13 cellular contexts compared by ENCODE assay signal in genomic region chr19:18170714-18171255, GRCh38. TPM values are rescaled to one million over a fixed set of nuclear protein-coding genes. Genes with fewer than 3 reads are reported as not detected.
DNase-seq lines count a peak whose midpoint lies in the region; ATAC-seq, FAIRE-seq and TF ChIP-seq lines count a peak whose summit lies in the region.
"Had no signal": no experiment of that assay in that cellular context is flagged by ENCODE, and none has a peak within 500 bp of the region (broad histone marks: within the 10 kb centered on the region; RNA-seq: fewer than 3 reads in every experiment).

No MANE protein-coding gene starts in this region.

- no peak for TF ChIP-seq EP300 in SK-N-SH (IDR thresholded peaks at IDR 0.05; ENCODE audit: borderline replicate concordance in 1 of 2, low read depth in 1 of 2, low read length in 1 of 2)

- H2AFZ ChIP-seq in SK-N-SH (ENCODE audit: low read depth) (no peak overlapping the region), smooth muscle cell (ENCODE audit: low read depth) (no peak overlapping the region)

- no peaks in the 10 kb centered on the region for H4K20me1 ChIP-seq in SK-N-SH (ENCODE audit: insufficient read depth)
- H4K20me1 ChIP-seq in smooth muscle cell (ENCODE audit: low read depth) = no peaks in the 10 kb centered on the region

- no peak for FAIRE-seq in small intestine (lab: Jason Lieb, UNC)
- FAIRE-seq: A204.1, urothelium cell line had no signal

- H3F3A ChIP-seq in SK-N-SH (replicated peaks; ENCODE audit: insufficient read depth) = peaks cover 9% of the 10 kb centered on the region
- no peaks in the 10 kb centered on the region for H3F3A ChIP-seq in smooth muscle cell (ENCODE audit: low read depth)

- WGBS in SK-N-SH (ENCODE audit: low lambda C conversion rate) = 90% methylated on average over 16 of the region's 16 CpGs
- 85% methylated on average over 13 of the region's 16 CpGs for WGBS in smooth muscle cell (ENCODE audit: low lambda C conversion rate)
- WGBS in small intestine, 3 donors = 48 to 54% (median 48%) methylated on average over 16 of the region's 16 CpGs

- H3K27me3 ChIP-seq in SK-N-SH (ENCODE audit: insufficient read depth) = no peaks in the 10 kb centered on the region
- H3K27me3 ChIP-seq in left lung = no peaks in the 10 kb centered on the region
- peaks cover 11% of the 10 kb centered on the region for H3K27me3 ChIP-seq in smooth muscle cell (ENCODE audit: low read depth)
- no peaks in the 10 kb centered on the region for H3K27me3 ChIP-seq in small intestine (ENCODE audit: control insufficient read depth in 2 of 2, insufficient read depth in 2 of 2, low read length in 2 of 2)

- peaks cover 15 to 16% of the 10 kb centered on the region in 2 experiments for H3K36me3 ChIP-seq in SK-N-SH (replicated peaks in 1 of 2; ENCODE audit: control insufficient read depth in 1 of 2, insufficient read depth in 2 of 2, low read length in 1 of 2)
- peaks cover 0 to 49% of the 10 kb centered on the region in 2 donors for H3K36me3 ChIP-seq in left lung
- no peaks in the 10 kb centered on the region for H3K36me3 ChIP-seq in smooth muscle cell (ENCODE audit: low read depth)
- peaks cover 3 to 4% of the 10 kb centered on the region in 2 donors for H3K36me3 ChIP-seq in small intestine (ENCODE audit: control insufficient read depth in 2 of 2, insufficient read depth in 2 of 2, low read length in 2 of 2)

- no peak for ATAC-seq in SK-N-SH treated with all-trans-retinoic acid at 6 μM for 48 hours
- peak; percentile 4 for ATAC-seq in left lung
- no peak for ATAC-seq in GM21717 (IDR thresholded peaks at IDR 0.05; ENCODE audit: unreplicated experiment)
- ATAC-seq: activated CD8-positive, alpha-beta T cell treated with anti-CD3 and anti-CD28 coated beads for 36 hours had no signal

- intact Hi-C loops in left lung (cut with DNase I) = no loop called here

- POLR2A ChIA-PET in SK-N-SH (lab: Yijun Ruan, JAX) = interaction anchor here (0.5 to 1.1 kb wide), 2 partner anchors 10 to 13 kb away, joined by 3 to 5 read pairs; no protein-coding TSS in a partner anchor

- no peaks in the 10 kb centered on the region for H3K9me2 ChIP-seq in SK-N-SH

- no peak for TF ChIP-seq RAD21 in SK-N-SH (IDR thresholded peaks at IDR 0.05; ENCODE audit: low read length)

- CTCF ChIA-PET in SK-N-SH (lab: Yijun Ruan, JAX) = interaction anchor here (0.7 to 9.4 kb wide), 6 partner anchors 10 to 704 kb away, joined by 3 to 78 read pairs (median 4); partner anchors contain the start of gene PIK3R2

- H3K9me3 ChIP-seq in SK-N-SH (no peaks in the 10 kb centered on the region), left lung (no peaks in the 10 kb centered on the region), smooth muscle cell (replicated peaks; ENCODE audit: low read depth) (no peaks in the 10 kb centered on the region), small intestine (ENCODE audit: control insufficient read depth, low read depth) (no peaks in the 10 kb centered on the region)
- H3K9me3 ChIP-seq: SJCRH30 had no signal

- H3K79me2 ChIP-seq in SK-N-SH (ENCODE audit: insufficient read depth) (no peaks in the 10 kb centered on the region), smooth muscle cell (ENCODE audit: low read depth) (no peaks in the 10 kb centered on the region)

- no peak for TF ChIP-seq CTCF in SK-N-SH (IDR thresholded peaks at IDR 0.05)
- no peak for TF ChIP-seq CTCF in left lung (IDR thresholded peaks at IDR 0.05)
- no peak for TF ChIP-seq CTCF in smooth muscle cell (IDR thresholded peaks at IDR 0.05; ENCODE audit: borderline replicate concordance, insufficient read depth, poor library complexity, severe bottlenecking)

- H3K9ac ChIP-seq in SK-N-SH (no peak overlapping the region), smooth muscle cell (ENCODE audit: low read depth) (no peak overlapping the region)

- H3K4me2 ChIP-seq in SK-N-SH = no peak overlapping the region
- H3K4me2 ChIP-seq in smooth muscle cell = no peak overlapping the region

- H3K4me1 ChIP-seq in SK-N-SH (ENCODE audit: control insufficient read depth in 1 of 2, insufficient read depth in 2 of 2, low read depth in 1 of 2, low read length in 1 of 2) = peaks cover 0 to 8% of the 10 kb centered on the region in 2 experiments; a peak in 1 of 4 replicates
- peaks cover 4 to 73% of the 10 kb centered on the region in 2 donors for H3K4me1 ChIP-seq in left lung
- no peaks in the 10 kb centered on the region for H3K4me1 ChIP-seq in smooth muscle cell (ENCODE audit: low read depth)
- H3K4me1 ChIP-seq in small intestine (ENCODE audit: control insufficient read depth in 2 of 2, insufficient read depth in 1 of 2, low read depth in 1 of 2, low read length in 1 of 2) = no peaks in the 10 kb centered on the region

- H3K27ac ChIP-seq in SK-N-SH (ENCODE audit: low read depth in 2 of 2, low read length in 1 of 2) (no peak overlapping the region), left lung (peak overlapping the region; percentile 75 to 88), substantia nigra (ENCODE audit: low read depth, low read length, poor library complexity, severe bottlenecking) (peak overlapping the region; percentile 42), smooth muscle cell (ENCODE audit: low read depth) (no peak overlapping the region), small intestine (ENCODE audit: low read depth in 1 of 2, low read length in 1 of 2) (peak overlapping the region in 1 of 2 donors; percentile 55)
- H3K27ac ChIP-seq: SJCRH30 had no signal

- no peak overlapping the region for H3K4me3 ChIP-seq in SK-N-SH (ENCODE audit: low read depth in 2 of 2, low read length in 1 of 2)
- peak overlapping the region in 1 of 2 donors; percentile 19 for H3K4me3 ChIP-seq in left lung
- no peak overlapping the region for H3K4me3 ChIP-seq in smooth muscle cell
- no peak overlapping the region for H3K4me3 ChIP-seq in small intestine (ENCODE audit: low read depth in 1 of 2, low read length in 2 of 2)
- H3K4me3 ChIP-seq: SJCRH30 had no signal

- DNase-seq in SK-N-SH (peak; percentile 19), OCI-M1 (lab: John Stamatoyannopoulos, UW) (peak; percentile 15), left lung (peak in 1 of 2 donors; percentile 80), substantia nigra (lab: John Stamatoyannopoulos, UW) (peak in 7 of 49 donors; percentile 11 to 45 (median 22)), smooth muscle cell (lab: John Stamatoyannopoulos, UW; ENCODE audit: unreplicated experiment) (no peak), small intestine (no peak)
- DNase-seq: activated CD8-positive, alpha-beta T cell treated with anti-CD3 and anti-CD28 coated beads for 36 hours; SJCRH30; stimulated activated CD4-positive, alpha-beta T cell treated with anti-CD3 and anti-CD28 coated beads, Interleukin-1b, Interleukin-23, amount 100 ng/mL, for 48 hours had no signal

TF ChIP-seq in SK-N-SH, 30 proteins besides CTCF, POLR2A, EP300 and RAD21 (continues in another document):
- TF ChIP-seq RXRA (IDR thresholded peaks at IDR 0.05; ENCODE audit: borderline replicate concordance, low read depth) = no peak
- TF ChIP-seq FOXJ3 (CRISPR knock-in tag; IDR thresholded peaks at IDR 0.05) = no peak
- no peak for TF ChIP-seq RCOR1 (IDR thresholded peaks at IDR 0.05; ENCODE audit: low read length)
- no peak for TF ChIP-seq NFIC (IDR thresholded peaks at IDR 0.05; ENCODE audit: borderline replicate concordance)
- TF ChIP-seq TEAD4 (IDR thresholded peaks at IDR 0.05; ENCODE audit: borderline replicate concordance, insufficient read depth) = no peak
- no peak for TF ChIP-seq POLR2AphosphoS5 (IDR thresholded peaks at IDR 0.05; ENCODE audit: low read depth, low read length)

TF ChIP-seq in SK-N-SH treated with all-trans-retinoic acid at 6 μM for 48 hours, 23 proteins besides CTCF, POLR2A, EP300 and RAD21 (continues in another document):
- TF ChIP-seq GLIS3 (CRISPR knock-in tag; IDR thresholded peaks at IDR 0.05) (no peak), ZC3H10 (CRISPR knock-in tag; IDR thresholded peaks at IDR 0.05) (no peak), TOX (CRISPR knock-in tag; IDR thresholded peaks at IDR 0.05; ENCODE audit: borderline replicate concordance) (no peak), ZFP3 (CRISPR knock-in tag; IDR thresholded peaks at IDR 0.05) (no peak), PPARA (CRISPR knock-in tag; IDR thresholded peaks at IDR 0.05; ENCODE audit: borderline replicate concordance) (no peak), CSDC2 (CRISPR knock-in tag; IDR thresholded peaks at IDR 0.05) (no peak), ZNF8 (CRISPR knock-in tag; IDR thresholded peaks at IDR 0.05) (no peak), BACH2 (CRISPR knock-in tag; IDR thresholded peaks at IDR 0.05; ENCODE audit: borderline replicate concordance) (no peak)

RNA-seq across cellular contexts. Expression of gene IFI30, which starts 2.8 kb away (rescaled TPM):
- 10.7 and 11.6 TPM in 2 replicates for polyA plus RNA-seq in SK-N-SH (2012; rRNA removed)
- 4.4 and 6.7 TPM in 2 replicates for polyA plus RNA-seq in SK-N-SH (2012; cell fraction: cytosol; rRNA removed)
- 4.5 and 5.5 TPM in 2 replicates for polyA plus RNA-seq in SK-N-SH (2012; cell fraction: nucleus; rRNA removed)
- total RNA-seq in left lung = 100 to 1,000 TPM; 577 to 986 TPM
- total RNA-seq in smooth muscle cell = 0.67 and 2.9 TPM in 2 replicates
- 0.64 and 0.87 TPM in 2 replicates for polyA plus RNA-seq in smooth muscle cell
- 100 to 1,000 TPM in 1 of 3 donors, 10 to 100 TPM in 2; 51.9 to 178 (median 91.6) TPM for polyA plus RNA-seq in small intestine

RNA-seq across cellular contexts. Expression of gene PIK3R2, which starts 17.8 kb away (rescaled TPM):
- polyA plus RNA-seq in SK-N-SH (2012; rRNA removed) (27.5 and 36.6 TPM in 2 replicates), smooth muscle cell (37.1 and 50.1 TPM in 2 replicates), small intestine (10 to 100 TPM in 1 of 3 donors, 1 to 10 TPM in 2; 1.6 to 14.2 (median 2.0) TPM)
- polyA plus RNA-seq in SK-N-SH (2012; cell fraction: cytosol; rRNA removed) = 17.4 and 30.3 TPM in 2 replicates
- polyA plus RNA-seq in SK-N-SH (2012; cell fraction: nucleus; rRNA removed) = 52.1 and 53.0 TPM in 2 replicates
- total RNA-seq in left lung (10 to 100 TPM; 34.1 to 35.3 TPM), smooth muscle cell (22.2 and 22.9 TPM in 2 replicates)

RNA-seq across cellular contexts. Expression of gene MPV17L2, which starts 22.2 kb away (rescaled TPM):
- polyA plus RNA-seq in SK-N-SH (2012; rRNA removed) = 17.5 and 20.6 TPM in 2 replicates
- polyA plus RNA-seq in SK-N-SH (2012; cell fraction: cytosol; rRNA removed) = 9.7 and 13.5 TPM in 2 replicates
- polyA plus RNA-seq in SK-N-SH (2012; cell fraction: nucleus; rRNA removed) = 8.2 and 8.6 TPM in 2 replicates
- total RNA-seq in left lung = 10 to 100 TPM; 10.3 to 14.8 TPM
- 11.6 and 13.1 TPM in 2 replicates for total RNA-seq in smooth muscle cell
- 27.1 and 28.7 TPM in 2 replicates for polyA plus RNA-seq in smooth muscle cell
- polyA plus RNA-seq in small intestine = 10 to 100 TPM; 12.5 to 25.9 (median 21.9) TPM

RNA-seq across cellular contexts. Expression of gene RAB3A, which starts 33.1 kb away (rescaled TPM):
- 9.1 and 9.7 TPM in 2 replicates for polyA plus RNA-seq in SK-N-SH (2012; rRNA removed)
- 7.7 and 10.0 TPM in 2 replicates for polyA plus RNA-seq in SK-N-SH (2012; cell fraction: cytosol; rRNA removed)
- 13.1 and 19.6 TPM in 2 replicates for polyA plus RNA-seq in SK-N-SH (2012; cell fraction: nucleus; rRNA removed)
- 1 to 10 TPM; 3.1 to 4.4 TPM for total RNA-seq in left lung
- total RNA-seq in smooth muscle cell = 1.4 and 4.9 TPM in 2 replicates
- polyA plus RNA-seq in smooth muscle cell = 3.6 and 3.7 TPM in 2 replicates
- polyA plus RNA-seq in small intestine = 1 to 10 TPM in 2 of 3 donors, under 1 TPM in 1; 0.81 to 6.0 (median 2.0) TPM

RNA-seq across cellular contexts. Expression of gene PDE4C, which starts 55.5 kb away (rescaled TPM):
- polyA plus RNA-seq in SK-N-SH (2012; rRNA removed) = 0.36 and 1.0 TPM in 2 replicates
- polyA plus RNA-seq in SK-N-SH (2012; cell fraction: cytosol; rRNA removed) = 0.05 and 0.26 TPM in 2 replicates
- polyA plus RNA-seq in SK-N-SH (2012; cell fraction: nucleus; rRNA removed) = 4.1 and 8.2 TPM in 2 replicates
- 10 to 100 TPM in 1 of 2 donors, 1 to 10 TPM in 1; 3.7 to 11.3 TPM for total RNA-seq in left lung
- 1.1 and 3.1 TPM in 2 replicates for total RNA-seq in smooth muscle cell
- 1.7 and 1.9 TPM in 2 replicates for polyA plus RNA-seq in smooth muscle cell
- polyA plus RNA-seq in small intestine = 1 to 10 TPM in 1 of 3 donors, not detected in 2; 1.1 TPM

Comparison
In these comparisons a context has a peak if more than half of its experiments do, and no peak if none do; other contexts are left out.
1. DNase-seq: peak in SK-N-SH (single experiment) and OCI-M1 (single experiment); none in smooth muscle cell (single experiment) and small intestine (single experiment).
2. H3K27ac ChIP-seq: peak in left lung (2 of 2) and substantia nigra (single experiment); none in SK-N-SH (0 of 2) and smooth muscle cell (single experiment).